8 cellular contexts compared by ENCODE assay signal in genomic region chr4:88613417-88613875, GRCh38. TPM values are rescaled to one million over a fixed set of nuclear protein-coding genes. Genes with fewer than 3 reads are reported as not detected.
DNase-seq lines count a peak whose midpoint lies in the region; ATAC-seq, FAIRE-seq and TF ChIP-seq lines count a peak whose summit lies in the region.

No MANE protein-coding gene starts in this region.

- H3K27me3 Mint-ChIP-seq in naive thymus-derived CD8-positive, alpha-beta T cell, result no peaks in the 10 kb centered on the region

- FAIRE-seq in GM12892 (lab: Jason Lieb, UNC), result peak; percentile 84

- H3K36me3 Mint-ChIP-seq in naive thymus-derived CD8-positive, alpha-beta T cell, result peaks cover 4 to 41% (median 24%) of the 10 kb centered on the region in 3 donors

- POLR2A ChIA-PET in naive thymus-derived CD8-positive, alpha-beta T cell (lab: Charles Lee), result interaction anchor here (1.0 to 8.8 kb wide), 8 partner anchors 12 to 329 kb away, joined by 3 to 119 read pairs (median 5); partner anchors contain the start of genes HERC3, HERC5, PPM1K and PYURF

- no peak for TF ChIP-seq POLR2A in GM12892 (IDR thresholded peaks at IDR 0.05; ENCODE audit: low read depth, low read length)

- H3K27ac Mint-ChIP-seq in naive thymus-derived CD8-positive, alpha-beta T cell, result peak overlapping the region; percentile 95 to 100 (median 98)

- H3K9me3 Mint-ChIP-seq in naive thymus-derived CD8-positive, alpha-beta T cell, result no peaks in the 10 kb centered on the region

- peak overlapping the region; percentile 66 to 90 (median 84) for H3K4me3 Mint-ChIP-seq in naive thymus-derived CD8-positive, alpha-beta T cell

- peaks cover 50 to 90% (median 89%) of the 10 kb centered on the region in 4 donors for H3K4me1 Mint-ChIP-seq in naive thymus-derived CD8-positive, alpha-beta T cell

- DNase-seq in GM12892 (ENCODE audit: insufficient read length), result no peak
- DNase-seq in NCI-H774 (lab: John Stamatoyannopoulos, UW), result peak; percentile 37
- peak; percentile 33 for DNase-seq in astrocyte of the hippocampus (ENCODE audit: low read depth, low spot score)
- DNase-seq in naive thymus-derived CD8-positive, alpha-beta T cell, result peak; percentile 11 to 87 (median 67)
- no peak for DNase-seq in HuH-7.5 (ENCODE audit: low spot score)

- ATAC-seq in HG02884 (IDR thresholded peaks at IDR 0.05; ENCODE audit: unreplicated experiment) (peak; percentile 26), GM21737 (IDR thresholded peaks at IDR 0.05; ENCODE audit: unreplicated experiment) (no peak), HG03039 (IDR thresholded peaks at IDR 0.05; ENCODE audit: unreplicated experiment) (no peak)
- ATAC-seq in naive thymus-derived CD8-positive, alpha-beta T cell, result peak; percentile 94 to 95

RNA-seq across cellular contexts. Expression of gene HERC3, which starts 21.2 kb away (rescaled TPM):
- 6.7 TPM for polyA plus RNA-seq in GM12892 (2012; ENCODE audit: missing spikeins)
- total RNA-seq in naive thymus-derived CD8-positive, alpha-beta T cell, result 100 to 1,000 TPM in 1 of 2 experiments, 10 to 100 TPM in 1; 91.8 to 111 TPM
- 10 to 100 TPM; 29.7 to 37.1 (median 33.6) TPM for polyA plus RNA-seq in naive thymus-derived CD8-positive, alpha-beta T cell

Comparison
In these comparisons a context has a peak if more than half of its experiments do, and no peak if none do; other contexts are left out.
1. DNase-seq: peak in NCI-H774 (single experiment), astrocyte of the hippocampus (single experiment) and naive thymus-derived CD8-positive, alpha-beta T cell (10 of 10); none in GM12892 (single experiment) and HuH-7.5 (single experiment).
2. ATAC-seq: peak in HG02884 (single experiment) and naive thymus-derived CD8-positive, alpha-beta T cell (2 of 2); none in GM21737 (single experiment) and HG03039 (single experiment).